ENCODE assay signal across 1 cellular context in the genomic region with DNA sequence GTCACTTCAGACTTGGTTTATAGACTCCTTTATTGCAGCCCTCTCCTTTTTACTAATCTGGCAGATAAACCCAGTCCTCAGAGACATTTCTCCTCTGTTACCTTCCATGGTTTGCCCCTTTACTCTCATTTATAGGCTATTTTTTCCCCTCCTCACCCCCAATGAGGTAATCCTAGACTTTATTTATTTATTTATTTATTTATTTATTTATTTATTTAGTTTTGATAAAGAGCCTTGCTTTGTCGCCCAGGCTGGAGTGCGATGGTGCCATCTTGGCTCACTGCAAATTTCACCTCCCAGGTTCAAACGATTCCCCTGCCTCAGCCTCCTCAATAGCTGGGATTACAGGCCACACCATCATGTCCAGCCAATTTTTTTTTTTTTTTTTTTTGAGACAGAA.
TF ChIP-seq lines count a peak whose summit lies in the region.

No MANE protein-coding gene starts in this region.

TF ChIP-seq in HEK293, 187 proteins besides CTCF, POLR2A, EP300 and RAD21 (continued from another document and continues in another):
- 0 out of 2 replicates have a peak, but pooled peaks have one; percentile 23 for TF ChIP-seq ZNF202 (tag by site-specific recombination; IDR thresholded peaks at IDR 0.05; ENCODE audit: borderline replicate concordance)
- TF ChIP-seq ZNF521 (tag by site-specific recombination; IDR thresholded peaks at IDR 0.05), result no peak
- TF ChIP-seq, protein P1, sequence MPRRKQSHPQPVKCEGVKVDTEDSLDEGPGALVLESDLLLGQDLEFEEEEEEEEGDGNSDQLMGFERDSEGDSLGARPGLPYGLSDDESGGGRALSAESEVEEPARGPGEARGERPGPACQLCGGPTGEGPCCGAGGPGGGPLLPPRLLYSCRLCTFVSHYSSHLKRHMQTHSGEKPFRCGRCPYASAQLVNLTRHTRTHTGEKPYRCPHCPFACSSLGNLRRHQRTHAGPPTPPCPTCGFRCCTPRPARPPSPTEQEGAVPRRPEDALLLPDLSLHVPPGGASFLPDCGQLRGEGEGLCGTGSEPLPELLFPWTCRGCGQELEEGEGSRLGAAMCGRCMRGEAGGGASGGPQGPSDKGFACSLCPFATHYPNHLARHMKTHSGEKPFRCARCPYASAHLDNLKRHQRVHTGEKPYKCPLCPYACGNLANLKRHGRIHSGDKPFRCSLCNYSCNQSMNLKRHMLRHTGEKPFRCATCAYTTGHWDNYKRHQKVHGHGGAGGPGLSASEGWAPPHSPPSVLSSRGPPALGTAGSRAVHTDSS (tag by site-specific recombination; IDR thresholded peaks at IDR 0.05), result no peak
- TF ChIP-seq ZNF404 (tag by site-specific recombination; IDR thresholded peaks at IDR 0.05), result no peak
- no peak for TF ChIP-seq ZNF48 (tag by site-specific recombination; IDR thresholded peaks at IDR 0.05)
- TF ChIP-seq ZNF777 (tag by site-specific recombination; IDR thresholded peaks at IDR 0.05; ENCODE audit: borderline replicate concordance), result no peak
- no peak for TF ChIP-seq ZNF529 (tag by site-specific recombination; IDR thresholded peaks at IDR 0.05; ENCODE audit: insufficient replicate concordance)
- 0 out of 2 replicates have a peak, but pooled peaks have one; percentile 32 for TF ChIP-seq ZNF292 (tag by site-specific recombination; IDR thresholded peaks at IDR 0.05; ENCODE audit: borderline replicate concordance, low read depth)
- TF ChIP-seq ZNF223 (tag by site-specific recombination; IDR thresholded peaks at IDR 0.05), result no peak
- no peak; the same call in 1 of the 2 replicates for TF ChIP-seq REPIN1 (tag by site-specific recombination; IDR thresholded peaks at IDR 0.05; ENCODE audit: low read depth)
- no peak for TF ChIP-seq ZNF157 (tag by site-specific recombination; IDR thresholded peaks at IDR 0.05)
- TF ChIP-seq SP7 (tag by site-specific recombination; IDR thresholded peaks at IDR 0.05), result no peak
- TF ChIP-seq ZNF133 (tag by site-specific recombination; IDR thresholded peaks at IDR 0.05), result no peak
- TF ChIP-seq ZNF626 (tag by site-specific recombination; IDR thresholded peaks at IDR 0.05), result no peak
- TF ChIP-seq ZIC2 (tag by site-specific recombination; IDR thresholded peaks at IDR 0.05), result no peak
- TF ChIP-seq, protein P2, sequence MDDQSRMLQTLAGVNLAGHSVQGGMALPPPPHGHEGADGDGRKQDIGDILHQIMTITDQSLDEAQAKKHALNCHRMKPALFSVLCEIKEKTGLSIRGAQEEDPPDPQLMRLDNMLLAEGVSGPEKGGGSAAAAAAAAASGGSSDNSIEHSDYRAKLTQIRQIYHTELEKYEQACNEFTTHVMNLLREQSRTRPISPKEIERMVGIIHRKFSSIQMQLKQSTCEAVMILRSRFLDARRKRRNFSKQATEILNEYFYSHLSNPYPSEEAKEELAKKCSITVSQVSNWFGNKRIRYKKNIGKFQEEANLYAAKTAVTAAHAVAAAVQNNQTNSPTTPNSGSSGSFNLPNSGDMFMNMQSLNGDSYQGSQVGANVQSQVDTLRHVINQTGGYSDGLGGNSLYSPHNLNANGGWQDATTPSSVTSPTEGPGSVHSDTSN (CRISPR knock-in tag; IDR thresholded peaks at IDR 0.05), result no peak
- TF ChIP-seq, protein P3, sequence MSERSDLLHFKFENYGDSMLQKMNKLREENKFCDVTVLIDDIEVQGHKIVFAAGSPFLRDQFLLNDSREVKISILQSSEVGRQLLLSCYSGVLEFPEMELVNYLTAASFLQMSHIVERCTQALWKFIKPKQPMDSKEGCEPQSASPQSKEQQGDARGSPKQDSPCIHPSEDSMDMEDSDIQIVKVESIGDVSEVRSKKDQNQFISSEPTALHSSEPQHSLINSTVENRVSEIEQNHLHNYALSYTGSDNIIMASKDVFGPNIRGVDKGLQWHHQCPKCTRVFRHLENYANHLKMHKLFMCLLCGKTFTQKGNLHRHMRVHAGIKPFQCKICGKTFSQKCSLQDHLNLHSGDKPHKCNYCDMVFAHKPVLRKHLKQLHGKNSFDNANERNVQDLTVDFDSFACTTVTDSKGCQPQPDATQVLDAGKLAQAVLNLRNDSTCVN (tag by site-specific recombination; optimal IDR thresholded peaks at IDR 0.05), result no peak
- no peak for TF ChIP-seq ZNF843 (tag by site-specific recombination; IDR thresholded peaks at IDR 0.05)
- TF ChIP-seq KLF7 (tag by site-specific recombination; IDR thresholded peaks at IDR 0.05; ENCODE audit: borderline replicate concordance), result no peak
- TF ChIP-seq, protein P4, sequence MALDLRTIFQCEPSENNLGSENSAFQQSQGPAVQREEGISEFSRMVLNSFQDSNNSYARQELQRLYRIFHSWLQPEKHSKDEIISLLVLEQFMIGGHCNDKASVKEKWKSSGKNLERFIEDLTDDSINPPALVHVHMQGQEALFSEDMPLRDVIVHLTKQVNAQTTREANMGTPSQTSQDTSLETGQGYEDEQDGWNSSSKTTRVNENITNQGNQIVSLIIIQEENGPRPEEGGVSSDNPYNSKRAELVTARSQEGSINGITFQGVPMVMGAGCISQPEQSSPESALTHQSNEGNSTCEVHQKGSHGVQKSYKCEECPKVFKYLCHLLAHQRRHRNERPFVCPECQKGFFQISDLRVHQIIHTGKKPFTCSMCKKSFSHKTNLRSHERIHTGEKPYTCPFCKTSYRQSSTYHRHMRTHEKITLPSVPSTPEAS (tag by site-specific recombination; IDR thresholded peaks at IDR 0.05), result no peak
- TF ChIP-seq, protein P5, sequence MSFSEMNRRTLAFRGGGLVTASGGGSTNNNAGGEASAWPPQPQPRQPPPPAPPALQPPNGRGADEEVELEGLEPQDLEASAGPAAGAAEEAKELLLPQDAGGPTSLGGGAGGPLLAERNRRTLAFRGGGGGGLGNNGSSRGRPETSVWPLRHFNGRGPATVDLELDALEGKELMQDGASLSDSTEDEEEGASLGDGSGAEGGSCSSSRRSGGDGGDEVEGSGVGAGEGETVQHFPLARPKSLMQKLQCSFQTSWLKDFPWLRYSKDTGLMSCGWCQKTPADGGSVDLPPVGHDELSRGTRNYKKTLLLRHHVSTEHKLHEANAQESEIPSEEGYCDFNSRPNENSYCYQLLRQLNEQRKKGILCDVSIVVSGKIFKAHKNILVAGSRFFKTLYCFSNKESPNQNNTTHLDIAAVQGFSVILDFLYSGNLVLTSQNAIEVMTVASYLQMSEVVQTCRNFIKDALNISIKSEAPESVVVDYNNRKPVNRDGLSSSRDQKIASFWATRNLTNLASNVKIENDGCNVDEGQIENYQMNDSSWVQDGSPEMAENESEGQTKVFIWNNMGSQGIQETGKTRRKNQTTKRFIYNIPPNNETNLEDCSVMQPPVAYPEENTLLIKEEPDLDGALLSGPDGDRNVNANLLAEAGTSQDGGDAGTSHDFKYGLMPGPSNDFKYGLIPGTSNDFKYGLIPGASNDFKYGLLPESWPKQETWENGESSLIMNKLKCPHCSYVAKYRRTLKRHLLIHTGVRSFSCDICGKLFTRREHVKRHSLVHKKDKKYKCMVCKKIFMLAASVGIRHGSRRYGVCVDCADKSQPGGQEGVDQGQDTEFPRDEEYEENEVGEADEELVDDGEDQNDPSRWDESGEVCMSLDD (tag by site-specific recombination; IDR thresholded peaks at IDR 0.05), result no peak
- no peak for TF ChIP-seq ZNF768 (tag by site-specific recombination; IDR thresholded peaks at IDR 0.05)
- TF ChIP-seq ZNF664 (tag by site-specific recombination; IDR thresholded peaks at IDR 0.05), result peak; percentile 45; the same call in 1 of the 2 replicates
- TF ChIP-seq ZNF114 (tag by site-specific recombination; IDR thresholded peaks at IDR 0.05), result no peak
- TF ChIP-seq, protein P6, sequence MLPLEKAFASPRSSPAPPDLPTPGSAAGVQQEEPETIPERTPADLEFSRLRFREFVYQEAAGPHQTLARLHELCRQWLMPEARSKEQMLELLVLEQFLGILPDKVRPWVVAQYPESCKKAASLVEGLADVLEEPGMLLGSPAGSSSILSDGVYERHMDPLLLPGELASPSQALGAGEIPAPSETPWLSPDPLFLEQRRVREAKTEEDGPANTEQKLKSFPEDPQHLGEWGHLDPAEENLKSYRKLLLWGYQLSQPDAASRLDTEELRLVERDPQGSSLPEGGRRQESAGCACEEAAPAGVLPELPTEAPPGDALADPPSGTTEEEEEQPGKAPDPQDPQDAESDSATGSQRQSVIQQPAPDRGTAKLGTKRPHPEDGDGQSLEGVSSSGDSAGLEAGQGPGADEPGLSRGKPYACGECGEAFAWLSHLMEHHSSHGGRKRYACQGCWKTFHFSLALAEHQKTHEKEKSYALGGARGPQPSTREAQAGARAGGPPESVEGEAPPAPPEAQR (tag by site-specific recombination; IDR thresholded peaks at IDR 0.05), result no peak
- TF ChIP-seq ZBTB8A (tag by site-specific recombination; IDR thresholded peaks at IDR 0.05), result peak; percentile 67
- TF ChIP-seq, protein P7, sequence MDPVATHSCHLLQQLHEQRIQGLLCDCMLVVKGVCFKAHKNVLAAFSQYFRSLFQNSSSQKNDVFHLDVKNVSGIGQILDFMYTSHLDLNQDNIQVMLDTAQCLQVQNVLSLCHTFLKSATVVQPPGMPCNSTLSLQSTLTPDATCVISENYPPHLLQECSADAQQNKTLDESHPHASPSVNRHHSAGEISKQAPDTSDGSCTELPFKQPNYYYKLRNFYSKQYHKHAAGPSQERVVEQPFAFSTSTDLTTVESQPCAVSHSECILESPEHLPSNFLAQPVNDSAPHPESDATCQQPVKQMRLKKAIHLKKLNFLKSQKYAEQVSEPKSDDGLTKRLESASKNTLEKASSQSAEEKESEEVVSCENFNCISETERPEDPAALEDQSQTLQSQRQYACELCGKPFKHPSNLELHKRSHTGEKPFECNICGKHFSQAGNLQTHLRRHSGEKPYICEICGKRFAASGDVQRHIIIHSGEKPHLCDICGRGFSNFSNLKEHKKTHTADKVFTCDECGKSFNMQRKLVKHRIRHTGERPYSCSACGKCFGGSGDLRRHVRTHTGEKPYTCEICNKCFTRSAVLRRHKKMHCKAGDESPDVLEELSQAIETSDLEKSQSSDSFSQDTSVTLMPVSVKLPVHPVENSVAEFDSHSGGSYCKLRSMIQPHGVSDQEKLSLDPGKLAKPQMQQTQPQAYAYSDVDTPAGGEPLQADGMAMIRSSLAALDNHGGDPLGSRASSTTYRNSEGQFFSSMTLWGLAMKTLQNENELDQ (tag by site-specific recombination; IDR thresholded peaks at IDR 0.05; ENCODE audit: low read depth), result no peak
- TF ChIP-seq ZNF785 (tag by site-specific recombination; IDR thresholded peaks at IDR 0.05), result no peak
- TF ChIP-seq ZNF433 (tag by site-specific recombination; IDR thresholded peaks at IDR 0.05; ENCODE audit: low read depth), result 0 out of 2 replicates have a peak, but pooled peaks have one; percentile 16
- TF ChIP-seq, protein P8, sequence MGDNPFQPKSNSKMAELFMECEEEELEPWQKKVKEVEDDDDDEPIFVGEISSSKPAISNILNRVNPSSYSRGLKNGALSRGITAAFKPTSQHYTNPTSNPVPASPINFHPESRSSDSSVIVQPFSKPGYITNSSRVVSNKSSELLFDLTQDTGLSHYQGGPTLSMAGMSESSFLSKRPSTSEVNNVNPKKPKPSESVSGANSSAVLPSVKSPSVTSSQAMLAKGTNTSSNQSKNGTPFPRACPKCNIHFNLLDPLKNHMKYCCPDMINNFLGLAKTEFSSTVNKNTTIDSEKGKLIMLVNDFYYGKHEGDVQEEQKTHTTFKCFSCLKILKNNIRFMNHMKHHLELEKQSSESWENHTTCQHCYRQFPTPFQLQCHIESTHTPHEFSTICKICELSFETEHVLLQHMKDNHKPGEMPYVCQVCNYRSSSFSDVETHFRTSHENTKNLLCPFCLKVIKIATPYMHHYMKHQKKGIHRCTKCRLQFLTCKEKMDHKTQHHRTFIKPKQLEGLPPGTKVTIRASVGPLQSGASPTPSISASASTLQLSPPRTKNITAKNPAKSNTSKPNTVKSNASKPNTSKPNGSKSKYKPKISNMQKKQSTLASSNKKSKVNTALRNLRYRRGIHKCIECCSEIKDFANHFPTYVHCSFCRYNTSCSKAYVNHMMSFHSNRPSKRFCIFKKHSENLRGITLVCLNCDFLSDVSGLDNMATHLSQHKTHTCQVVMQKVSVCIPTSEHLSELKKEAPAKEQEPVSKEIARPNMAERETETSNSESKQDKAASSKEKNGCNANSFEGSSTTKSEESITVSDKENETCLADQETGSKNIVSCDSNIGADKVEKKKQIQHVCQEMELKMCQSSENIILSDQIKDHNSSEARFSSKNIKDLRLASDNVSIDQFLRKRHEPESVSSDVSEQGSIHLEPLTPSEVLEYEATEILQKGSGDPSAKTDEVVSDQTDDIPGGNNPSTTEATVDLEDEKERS (tag by site-specific recombination; IDR thresholded peaks at IDR 0.05), result no peak
- TF ChIP-seq, protein P9, sequence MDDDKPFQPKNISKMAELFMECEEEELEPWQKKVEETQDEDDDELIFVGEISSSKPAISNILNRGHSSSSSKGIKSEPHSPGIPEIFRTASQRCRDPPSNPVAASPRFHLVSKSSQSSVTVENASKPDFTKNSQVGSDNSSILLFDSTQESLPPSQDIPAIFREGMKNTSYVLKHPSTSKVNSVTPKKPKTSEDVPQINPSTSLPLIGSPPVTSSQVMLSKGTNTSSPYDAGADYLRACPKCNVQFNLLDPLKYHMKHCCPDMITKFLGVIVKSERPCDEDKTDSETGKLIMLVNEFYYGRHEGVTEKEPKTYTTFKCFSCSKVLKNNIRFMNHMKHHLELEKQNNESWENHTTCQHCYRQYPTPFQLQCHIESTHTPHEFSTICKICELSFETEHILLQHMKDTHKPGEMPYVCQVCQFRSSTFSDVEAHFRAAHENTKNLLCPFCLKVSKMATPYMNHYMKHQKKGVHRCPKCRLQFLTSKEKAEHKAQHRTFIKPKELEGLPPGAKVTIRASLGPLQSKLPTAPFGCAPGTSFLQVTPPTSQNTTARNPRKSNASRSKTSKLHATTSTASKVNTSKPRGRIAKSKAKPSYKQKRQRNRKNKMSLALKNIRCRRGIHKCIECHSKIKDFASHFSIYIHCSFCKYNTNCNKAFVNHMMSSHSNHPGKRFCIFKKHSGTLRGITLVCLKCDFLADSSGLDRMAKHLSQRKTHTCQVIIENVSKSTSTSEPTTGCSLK (tag by site-specific recombination; IDR thresholded peaks at IDR 0.05), result no peak
- no peak for TF ChIP-seq ZNF548 (tag by site-specific recombination; IDR thresholded peaks at IDR 0.05)
- TF ChIP-seq ZNF837 (tag by site-specific recombination; IDR thresholded peaks at IDR 0.05), result no peak
- no peak for TF ChIP-seq ZBTB17 (tag by site-specific recombination; IDR thresholded peaks at IDR 0.05)
- no peak for TF ChIP-seq ZNF473 (tag by site-specific recombination; IDR thresholded peaks at IDR 0.05)
- peak; percentile 61; the same call in 1 of the 2 replicates for TF ChIP-seq ZNF558 (tag by site-specific recombination; IDR thresholded peaks at IDR 0.05)
- TF ChIP-seq ZNF239 (tag by site-specific recombination; IDR thresholded peaks at IDR 0.05), result no peak
- no peak for TF ChIP-seq KLF9 (tag by site-specific recombination; IDR thresholded peaks at IDR 0.05; ENCODE audit: low read depth)
- no peak for TF ChIP-seq KLF16 (tag by site-specific recombination; IDR thresholded peaks at IDR 0.05)
- TF ChIP-seq ZNF174 (tag by site-specific recombination; IDR thresholded peaks at IDR 0.05), result no peak
- no peak for TF ChIP-seq ZSCAN23 (tag by site-specific recombination; IDR thresholded peaks at IDR 0.05)
